In genomic region chr21:41086551-41086950, GRCh38 we compare ENCODE assay signal across 12 cellular contexts.
"Had no signal": no experiment of that assay in that cellular context is flagged by ENCODE, and none has a peak within 500 bp of the region (broad histone marks: within the 10 kb centered on the region; RNA-seq: fewer than 3 reads in every experiment).

No MANE protein-coding gene starts in this region.

- H3K9me3 Mint-ChIP-seq: activated naive CD4-positive, alpha-beta T cell treated with anti-CD3 and anti-CD28 coated beads, Interleukin-2, amount 50 U/mL, for 72 hours had no signal

- H2AFZ ChIP-seq: parathyroid adenoma had no signal

- H3K36me3 Mint-ChIP-seq: activated naive CD4-positive, alpha-beta T cell treated with anti-CD3 and anti-CD28 coated beads, Interleukin-2, amount 50 U/mL, for 72 hours; naive thymus-derived CD8-positive, alpha-beta T cell had no signal

- H3K4me3 ChIP-seq: esophagus squamous epithelium, tibial artery had no signal

- ATAC-seq: activated naive CD4-positive, alpha-beta T cell treated with anti-CD3 and anti-CD28 coated beads, Interleukin-2, amount 50 U/mL, for 72 hours; naive thymus-derived CD8-positive, alpha-beta T cell; sciatic nerve had no signal

- H3K4me3 Mint-ChIP-seq: naive thymus-derived CD8-positive, alpha-beta T cell had no signal

- H3K27ac Mint-ChIP-seq: activated naive CD4-positive, alpha-beta T cell treated with anti-CD3 and anti-CD28 coated beads, Interleukin-2, amount 50 U/mL, for 72 hours; naive thymus-derived CD8-positive, alpha-beta T cell had no signal

- DNase-seq: activated CD4-positive, alpha-beta T cell treated with anti-CD3 and anti-CD28 coated beads, Interleukin-2, amount 50 U/mL, for 48 hours; activated gamma-delta T cell treated with Interleukin-2 at 50 U/mL for 16 hours; amniotic stem cell; dermis blood vessel endothelial cell; effector memory CD4-positive, alpha-beta T cell; esophagus squamous epithelium; naive thymus-derived CD8-positive, alpha-beta T cell; stimulated activated naive CD4-positive, alpha-beta T cell; tibial artery had no signal

- H3K4me1 ChIP-seq: esophagus squamous epithelium, parathyroid adenoma, tibial artery had no signal

- H3K27ac ChIP-seq: esophagus squamous epithelium, parathyroid adenoma, tibial artery had no signal

- H3K9ac ChIP-seq: parathyroid adenoma had no signal

- H3K9me3 ChIP-seq: esophagus squamous epithelium, tibial artery had no signal

- H3K4me1 Mint-ChIP-seq: naive thymus-derived CD8-positive, alpha-beta T cell had no signal

- H3K36me3 ChIP-seq: esophagus squamous epithelium, tibial artery had no signal

- H3K79me2 ChIP-seq: parathyroid adenoma had no signal
